ENCODE assay signal across 1 cellular context in genomic region chr11:69914286-69915150, GRCh38.
TF ChIP-seq lines count a peak whose summit lies in the region.

No MANE protein-coding gene starts in this region.

TF ChIP-seq in WTC11, 78 proteins besides CTCF, POLR2A, EP300 and RAD21 (continued from another document):
- TF ChIP-seq ZNF425 (CRISPR knock-in tag; conservative IDR thresholded peaks at IDR 0.05) = no peak
- no peak for TF ChIP-seq ZNF671 (CRISPR knock-in tag; IDR thresholded peaks at IDR 0.05)
- TF ChIP-seq PRRX2 (CRISPR knock-in tag; IDR thresholded peaks at IDR 0.05) = no peak
- TF ChIP-seq E2F1 (CRISPR knock-in tag; IDR thresholded peaks at IDR 0.05) = no peak
- no peak for TF ChIP-seq MXD4 (CRISPR knock-in tag; IDR thresholded peaks at IDR 0.05; ENCODE audit: borderline replicate concordance)
- no peak for TF ChIP-seq CBFB (CRISPR knock-in tag; IDR thresholded peaks at IDR 0.05; ENCODE audit: low read depth)
